Comparison of ENCODE assay signal across 22 cellular contexts in the genomic region with DNA sequence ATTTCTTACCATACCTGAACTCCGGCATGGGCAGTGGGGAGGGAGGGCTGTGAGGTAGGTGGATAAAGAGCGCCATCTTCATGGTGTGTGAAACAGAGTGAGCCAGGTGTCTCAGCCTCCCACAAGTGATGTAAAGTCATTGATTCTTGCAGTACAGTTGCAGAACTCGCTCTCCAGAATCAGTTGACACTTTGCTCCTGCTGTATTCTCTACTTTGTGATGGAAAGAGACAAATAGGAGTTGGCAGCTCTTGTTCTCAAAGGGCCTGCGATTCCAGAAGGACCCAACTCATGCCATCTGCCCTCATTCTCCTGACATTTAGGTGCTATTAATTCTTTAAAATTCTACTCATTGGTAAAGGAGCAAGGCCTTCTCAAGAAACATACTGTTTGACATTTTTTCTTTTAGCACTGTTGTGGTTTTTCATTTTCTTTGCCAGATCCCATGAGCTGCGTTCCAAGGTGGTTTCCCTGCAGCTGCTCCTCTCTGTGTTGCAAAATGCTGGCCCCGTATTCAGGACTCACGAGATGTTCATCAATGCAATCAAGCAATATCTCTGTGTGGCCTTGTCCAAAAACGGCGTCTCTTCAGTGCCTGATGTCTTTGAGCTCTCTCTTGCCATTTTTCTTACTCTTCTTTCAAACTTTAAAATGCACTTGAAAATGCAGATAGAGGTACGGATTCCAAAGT.
"Had no signal": no experiment of that assay in that cellular context is flagged by ENCODE, and none has a peak within 500 bp of the region (broad histone marks: within the 10 kb centered on the region; RNA-seq: fewer than 3 reads in every experiment).

No MANE protein-coding gene starts in this region.

- H3K9ac ChIP-seq: parathyroid adenoma had no signal

- DNase-seq: activated CD4-positive, alpha-beta T cell treated with anti-CD3 and anti-CD28 coated beads for 4 hours; activated CD4-positive, alpha-beta T cell treated with anti-CD3 and anti-CD28 coated beads, Interleukin-2, amount 50 U/mL, for 48 hours; activated CD4-positive, CD25-positive, alpha-beta regulatory T cell; activated CD8-positive, alpha-beta memory T cell treated with anti-CD3 and anti-CD28 coated beads, Interleukin-2, amount 50 U/mL, for 48 hours; activated naive CD4-positive, alpha-beta T cell; activated T-cell treated with anti-CD3 and anti-CD28 coated beads, Interleukin-2, amount 50 U/mL, for 4 hours; brain microvascular endothelial cell; caudate nucleus; effector CD8-positive, alpha-beta T cell; erythroblast; heart left ventricle; right cardiac atrium; small intestine; stimulated activated CD4-positive, alpha-beta T cell treated with anti-CD3 and anti-CD28 coated beads, Interleukin-2, amount 100 ng/mL, for 24 hours; stimulated activated naive CD8-positive, alpha-beta T cell treated with anti-CD3 and anti-CD28 coated beads, Interleukin-15, amount 100 ng/mL, for 72 hours; T1000; tibial artery had no signal

- H3K27ac ChIP-seq: ascending aorta, brain microvascular endothelial cell, heart left ventricle, neutrophil, parathyroid adenoma, tibial artery had no signal

- H3K4me3 ChIP-seq: adrenal gland, ascending aorta, heart left ventricle, tibial artery had no signal

- H2AFZ ChIP-seq: parathyroid adenoma had no signal

- H3K27me3 ChIP-seq: adrenal gland, ascending aorta, brain microvascular endothelial cell, heart left ventricle, neutrophil, tibial artery had no signal

- ATAC-seq: activated T-cell treated with anti-CD3 and anti-CD28 coated beads, Interleukin-2, amount 50 U/mL, for 4 hours; heart left ventricle; right cardiac atrium; stimulated activated effector memory CD8-positive, alpha-beta T cell treated with anti-CD3 and anti-CD28 coated beads, Interleukin-12 subunit alpha, Interleukin-12 subunit beta, amount 100 ng/mL, for 72 hours; stimulated activated naive CD8-positive, alpha-beta T cell treated with anti-CD3 and anti-CD28 coated beads, Interleukin-15, amount 100 ng/mL, for 72 hours had no signal

- H3K9me3 ChIP-seq: adrenal gland, ascending aorta, heart left ventricle, neutrophil, tibial artery had no signal

- H3K4me1 ChIP-seq: ascending aorta, parathyroid adenoma, tibial artery had no signal
